Comparison of ENCODE assay signal across 1 cellular context in genomic region chr16:27268376-27269299, GRCh38.
A peak's percentile ranks its signal among the peaks of the same experiment; 100 is the strongest.
TF ChIP-seq lines count a peak whose summit lies in the region.

TSS of gene NSMCE1 (minus strand) at chr16:27268772. CDS start at chr16:27257570, 11,202 bp downstream.

TF ChIP-seq in HEK293, 187 proteins besides CTCF, POLR2A, EP300 and RAD21 (continued from another document):
- TF ChIP-seq PRDM10 (tag by site-specific recombination; IDR thresholded peaks at IDR 0.05): peak; percentile 88
- no peak for TF ChIP-seq ZNF19 (tag by site-specific recombination; IDR thresholded peaks at IDR 0.05; ENCODE audit: low read depth)
- TF ChIP-seq ZNF112 (tag by site-specific recombination; IDR thresholded peaks at IDR 0.05): no peak
- peak; percentile 88 for TF ChIP-seq ZBTB21 (tag by site-specific recombination; IDR thresholded peaks at IDR 0.05)
- TF ChIP-seq ZNF23 (tag by site-specific recombination; IDR thresholded peaks at IDR 0.05; ENCODE audit: borderline replicate concordance): no peak
- peak; percentile 21; the same call in 1 of the 2 replicates for TF ChIP-seq ZNF501 (tag by site-specific recombination; IDR thresholded peaks at IDR 0.05)
